Comparison of ENCODE assay signal across 9 cellular contexts in genomic region chr10:50497758-50498157, GRCh38.
A peak's percentile ranks its signal among the peaks of the same experiment; 100 is the strongest.
DNase-seq lines count a peak whose midpoint lies in the region; ATAC-seq, FAIRE-seq and TF ChIP-seq lines count a peak whose summit lies in the region.
"Had no signal": no experiment of that assay in that cellular context is flagged by ENCODE, and none has a peak within 500 bp of the region (broad histone marks: within the 10 kb centered on the region; RNA-seq: fewer than 3 reads in every experiment).

No MANE protein-coding gene starts in this region.

- no peaks in the 10 kb centered on the region for H3K9me3 ChIP-seq in A549
- H3K9me3 ChIP-seq in gastrocnemius medialis, result no peaks in the 10 kb centered on the region

- H3K4me1 ChIP-seq in A549 (peaks cover 22% of the 10 kb centered on the region), gastrocnemius medialis (peaks cover 4 to 20% of the 10 kb centered on the region in 2 donors)

- no peak for TF ChIP-seq RAD21 in A549 (conservative IDR thresholded peaks at IDR 0.05 in 1 of 2, IDR thresholded peaks at IDR 0.05 in 1 of 2)

- TF ChIP-seq CTCF in A549 (IDR thresholded peaks at IDR 0.05) (no peak), bronchial epithelial cell (IDR thresholded peaks at IDR 0.05; ENCODE audit: insufficient read depth, low read length, severe bottlenecking) (no peak), gastrocnemius medialis (IDR thresholded peaks at IDR 0.05 in 4 of 5, conservative IDR thresholded peaks at IDR 0.05 in 1 of 5) (no peak)

- CTCF ChIA-PET in A549 (lab: Yijun Ruan, JAX), result no interaction called here

- intact Hi-C loops in gastrocnemius medialis (cut with DNase I; ENCODE audit: low total_unique reads), result loop anchor here (2.0 kb wide), 1 partner anchor 27 kb away; no protein-coding TSS in a partner anchor

- TF ChIP-seq POLR2A in A549 (IDR thresholded peaks at IDR 0.05; ENCODE audit: low read length), result no peak
- no peak for TF ChIP-seq POLR2A in gastrocnemius medialis (IDR thresholded peaks at IDR 0.05)

- H3K27ac ChIP-seq in A549, result no peak overlapping the region
- peak overlapping the region; percentile 70 to 82 (median 78) for H3K27ac ChIP-seq in gastrocnemius medialis
- H3K27ac ChIP-seq: cardiac muscle cell had no signal

- no peaks in the 10 kb centered on the region for H3K27me3 ChIP-seq in bronchial epithelial cell (ENCODE audit: control insufficient read depth, insufficient read depth, low read length)
- H3K27me3 ChIP-seq in gastrocnemius medialis, result no peaks in the 10 kb centered on the region
- H3K27me3 ChIP-seq: cardiac muscle cell had no signal

- DNase-seq in A549 (ENCODE audit: low read depth in 1 of 2, low spot score in 1 of 2), result peak in 1 of 2 experiments; percentile 2
- peak; percentile 81 for DNase-seq in bronchial epithelial cell (ENCODE audit: low read depth)
- no peak for DNase-seq in gastrocnemius medialis
- no peak for DNase-seq in NCI-H1694 treated with DMSO at 0.1 percent for 48 hours (lab: John Stamatoyannopoulos, UW)
- no peak for DNase-seq in LoVo (ENCODE audit: low spot score)
- DNase-seq in CD1c-positive myeloid dendritic cell (ENCODE audit: extremely low spot score), result no peak

- no peak for FAIRE-seq in A549 (lab: Jason Lieb, UNC)
- no peak for FAIRE-seq in bronchial epithelial cell (lab: Jason Lieb, UNC)

- ATAC-seq in A549 (peak; percentile 34 to 44; a peak in 2 of 6 replicates), GM19043 (IDR thresholded peaks at IDR 0.05; ENCODE audit: low read depth, unreplicated experiment) (peak; percentile 90), HG03139 (IDR thresholded peaks at IDR 0.05; ENCODE audit: unreplicated experiment) (peak; percentile 88), gastrocnemius medialis (peak; percentile 99 to 100)

- peak overlapping the region; percentile 41; the same call in 1 of the 3 replicates for H3K4me2 ChIP-seq in A549

- H3K36me3 ChIP-seq in bronchial epithelial cell (ENCODE audit: control insufficient read depth, insufficient read depth, low read length), result no peaks in the 10 kb centered on the region
- no peaks in the 10 kb centered on the region for H3K36me3 ChIP-seq in gastrocnemius medialis
- H3K36me3 ChIP-seq: cardiac muscle cell had no signal

- no peak overlapping the region for H3K4me3 ChIP-seq in A549
- no peak overlapping the region for H3K4me3 ChIP-seq in bronchial epithelial cell (ENCODE audit: low read depth, low read length)
- H3K4me3 ChIP-seq in gastrocnemius medialis, result peak overlapping the region in 2 of 4 donors; percentile 4 to 8
- H3K4me3 ChIP-seq: cardiac muscle cell had no signal

- in situ Hi-C loops in gastrocnemius medialis (cut with MboI; ENCODE audit: low sequenced_read_pairs in 4 of 4), result no loop called here

- POLR2A ChIA-PET in A549 (lab: Yijun Ruan, JAX), result no interaction called here

- no peak for TF ChIP-seq EP300 in A549 (IDR thresholded peaks at IDR 0.05)

TF ChIP-seq in A549, 52 proteins besides CTCF, POLR2A, EP300 and RAD21:
- TF ChIP-seq FOXS1 (CRISPR knock-in tag; IDR thresholded peaks at IDR 0.05), result no peak
- TF ChIP-seq RNF2 (IDR thresholded peaks at IDR 0.05; ENCODE audit: borderline replicate concordance, low read depth), result no peak
- TF ChIP-seq USF2 (IDR thresholded peaks at IDR 0.05), result no peak
- TF ChIP-seq FOSB (CRISPR knock-in tag; IDR thresholded peaks at IDR 0.05), result no peak
- no peak for TF ChIP-seq CHD2 (IDR thresholded peaks at IDR 0.05; ENCODE audit: low read length, partially characterized antibody)
- TF ChIP-seq HEYL (CRISPR knock-in tag; IDR thresholded peaks at IDR 0.05), result no peak
- no peak for TF ChIP-seq NR3C1 (IDR thresholded peaks at IDR 0.05)
- no peak for TF ChIP-seq MAX (IDR thresholded peaks at IDR 0.05)
- TF ChIP-seq BCL3 (IDR thresholded peaks at IDR 0.05), result no peak
- TF ChIP-seq MYC (IDR thresholded peaks at IDR 0.05; ENCODE audit: borderline replicate concordance, low read length), result no peak
- TF ChIP-seq ZC3H11A (IDR thresholded peaks at IDR 0.05), result no peak
- TF ChIP-seq JUNB (IDR thresholded peaks at IDR 0.05), result no peak
- no peak for TF ChIP-seq PHF8 (IDR thresholded peaks at IDR 0.05; ENCODE audit: borderline replicate concordance, low read depth)
- no peak for TF ChIP-seq POLR2AphosphoS2 (conservative IDR thresholded peaks at IDR 0.05; ENCODE audit: low read length)
- TF ChIP-seq BHLHE40 (IDR thresholded peaks at IDR 0.05; ENCODE audit: low read depth, low read length), result no peak
- no peak for TF ChIP-seq HOXA7 (CRISPR knock-in tag; IDR thresholded peaks at IDR 0.05)

Comparison
In these comparisons a context has a peak if more than half of its experiments do, and no peak if none do; other contexts are left out.
1. ATAC-seq: peak in every context shown above with its lines; median percentile 100 in gastrocnemius medialis; 90 in GM19043; 88 in HG03139; 39 in A549.
2. H3K27ac ChIP-seq: peak in gastrocnemius medialis (4 of 4); none in A549 (0 of 2).